ENCODE assay signal across 23 cellular contexts in genomic region chr4:10086506-10087120, GRCh38. TPM values are rescaled to one million over a fixed set of nuclear protein-coding genes. Genes with fewer than 3 reads are reported as not detected.
DNase-seq lines count a peak whose midpoint lies in the region; ATAC-seq and TF ChIP-seq lines count a peak whose summit lies in the region.
"Had no signal": no experiment of that assay in that cellular context is flagged by ENCODE, and none has a peak within 500 bp of the region (broad histone marks: within the 10 kb centered on the region; RNA-seq: fewer than 3 reads in every experiment).

No MANE protein-coding gene starts in this region.

- DNase-seq in CD4-positive, alpha-beta T cell = peak in 1 of 10 experiments; percentile 1
- no peak for DNase-seq in T-helper 17 cell
- DNase-seq in left ventricle myocardium superior = peak; percentile 24
- DNase-seq in osteocyte (ENCODE audit: extremely low spot score, unreplicated experiment) = no peak
- no peak for DNase-seq in stimulated activated naive CD4-positive, alpha-beta T cell treated with Interleukin-2 at 50 U/mL for 16 hours (lab: John Stamatoyannopoulos, UW)
- DNase-seq in Kasumi-1 (lab: John Stamatoyannopoulos, UW) = no peak
- DNase-seq: activated CD4-positive, alpha-beta T cell treated with anti-CD3 and anti-CD28 coated beads, Interleukin-2, amount 50 U/mL, for 48 hours; MV-4-11; NCI-H187; NCI-H2227 treated with DMSO at 0.1 percent for 48 hours; NCI-H774; occipital lobe; OCI-M1; stimulated activated CD4-positive, alpha-beta T cell treated with anti-CD3 and anti-CD28 coated beads, Interleukin-1b, Interleukin-23, amount 100 ng/mL, for 48 hours; T-helper 2 cell; upper lobe of left lung had no signal

- H3K36me3 Mint-ChIP-seq in CD4-positive, alpha-beta T cell (ENCODE audit: low read depth) = peaks cover 98% of the 10 kb centered on the region
- H3K36me3 Mint-ChIP-seq in T-helper 17 cell (ENCODE audit: low read depth) (peaks cover 3% of the 10 kb centered on the region), osteocyte (ENCODE audit: unreplicated experiment) (peaks cover 56% of the 10 kb centered on the region)

- H3K9me3 ChIP-seq in CD4-positive, alpha-beta T cell (ENCODE audit: control insufficient read depth, low read length) = no peaks in the 10 kb centered on the region
- H3K9me3 ChIP-seq in T-helper 17 cell (ENCODE audit: control insufficient read depth, low read length, poor library complexity, severe bottlenecking) = no peaks in the 10 kb centered on the region
- H3K9me3 ChIP-seq: SJSA1, upper lobe of left lung had no signal

- no peak for TF ChIP-seq CTCF in CD4-positive, alpha-beta T cell (IDR thresholded peaks at IDR 0.05)
- TF ChIP-seq CTCF in osteocyte (IDR thresholded peaks at IDR 0.05) = no peak

- no peaks in the 10 kb centered on the region for H3K27me3 Mint-ChIP-seq in CD4-positive, alpha-beta T cell
- H3K27me3 Mint-ChIP-seq in T-helper 17 cell (no peaks in the 10 kb centered on the region), osteocyte (ENCODE audit: unreplicated experiment) (no peaks in the 10 kb centered on the region)
- H3K27me3 Mint-ChIP-seq: activated naive CD4-positive, alpha-beta T cell treated with anti-CD3 and anti-CD28 coated beads, Interleukin-2, amount 50 U/mL, for 24 hours had no signal

- H3K27ac ChIP-seq in CD4-positive, alpha-beta T cell (ENCODE audit: low read depth, low read length) = no peak overlapping the region
- H3K27ac ChIP-seq: KMS-11, SJSA1, upper lobe of left lung had no signal

- peaks cover 8% of the 10 kb centered on the region for H3K4me1 Mint-ChIP-seq in CD4-positive, alpha-beta T cell (ENCODE audit: low read depth)
- peaks cover 8% of the 10 kb centered on the region for H3K4me1 Mint-ChIP-seq in T-helper 17 cell
- H3K4me1 Mint-ChIP-seq in osteocyte (ENCODE audit: unreplicated experiment) = peaks cover 45% of the 10 kb centered on the region
- H3K4me1 Mint-ChIP-seq: WTC11 had no signal

- intact Hi-C loops in CD4-positive, alpha-beta T cell (cut with DNase I, micrococcal nuclease) = no loop called here
- intact Hi-C loops in left ventricle myocardium superior (cut with micrococcal nuclease) = no loop called here

- H3K27ac Mint-ChIP-seq in CD4-positive, alpha-beta T cell = peak overlapping the region; percentile 17
- H3K27ac Mint-ChIP-seq in T-helper 17 cell = peak overlapping the region; percentile 62
- peak overlapping the region; percentile 63 for H3K27ac Mint-ChIP-seq in osteocyte (ENCODE audit: unreplicated experiment)
- H3K27ac Mint-ChIP-seq: WTC11 had no signal

- POLR2A ChIA-PET in CD4-positive, alpha-beta T cell (lab: Charles Lee) = interaction anchor here (1.6 kb wide), 1 partner anchor 30 kb away, joined by 4 read pairs; the partner anchor contains the start of gene WDR1

- CTCF ChIA-PET in CD4-positive, alpha-beta T cell (lab: Charles Lee) = no interaction called here

- ATAC-seq in CD4-positive, alpha-beta T cell (ENCODE audit: poor library complexity) = no peak
- ATAC-seq in T-helper 17 cell = no peak
- ATAC-seq in left ventricle myocardium superior = no peak
- no peak for ATAC-seq in HG03432 (IDR thresholded peaks at IDR 0.05; ENCODE audit: unreplicated experiment)
- ATAC-seq in HG03135 (IDR thresholded peaks at IDR 0.05; ENCODE audit: unreplicated experiment) = no peak
- ATAC-seq: CD8-positive, alpha-beta T cell; WTC11 had no signal

- no peaks in the 10 kb centered on the region for H3K27me3 ChIP-seq in CD4-positive, alpha-beta T cell (ENCODE audit: control insufficient read depth, insufficient read depth, low read length)
- H3K27me3 ChIP-seq: SJSA1, upper lobe of left lung had no signal

- H3K4me3 Mint-ChIP-seq in CD4-positive, alpha-beta T cell = no peak overlapping the region
- no peak overlapping the region for H3K4me3 Mint-ChIP-seq in T-helper 17 cell
- H3K4me3 Mint-ChIP-seq in osteocyte (ENCODE audit: unreplicated experiment) = no peak overlapping the region
- H3K4me3 Mint-ChIP-seq: activated naive CD4-positive, alpha-beta T cell treated with anti-CD3 and anti-CD28 coated beads, Interleukin-2, amount 50 U/mL, for 24 hours; CD8-positive, alpha-beta T cell; WTC11 had no signal

- H3K9me3 Mint-ChIP-seq in CD4-positive, alpha-beta T cell = no peaks in the 10 kb centered on the region
- no peaks in the 10 kb centered on the region for H3K9me3 Mint-ChIP-seq in osteocyte (ENCODE audit: unreplicated experiment)
- H3K9me3 Mint-ChIP-seq: activated naive CD4-positive, alpha-beta T cell treated with anti-CD3 and anti-CD28 coated beads, Interleukin-2, amount 50 U/mL, for 24 hours; CD8-positive, alpha-beta T cell; WTC11 had no signal

RNA-seq across cellular contexts. Expression of gene WDR1, which starts 30.0 kb away (rescaled TPM):
- total RNA-seq in CD4-positive, alpha-beta T cell = 100 to 1,000 TPM; 197 to 198 TPM
- total RNA-seq in T-helper 17 cell (100 to 1,000 TPM; 268 to 366 TPM), left ventricle myocardium superior (182 TPM), osteocyte (533 and 537 TPM in 2 replicates)
